Comparison of ENCODE assay signal across 8 cellular contexts in the genomic region with DNA sequence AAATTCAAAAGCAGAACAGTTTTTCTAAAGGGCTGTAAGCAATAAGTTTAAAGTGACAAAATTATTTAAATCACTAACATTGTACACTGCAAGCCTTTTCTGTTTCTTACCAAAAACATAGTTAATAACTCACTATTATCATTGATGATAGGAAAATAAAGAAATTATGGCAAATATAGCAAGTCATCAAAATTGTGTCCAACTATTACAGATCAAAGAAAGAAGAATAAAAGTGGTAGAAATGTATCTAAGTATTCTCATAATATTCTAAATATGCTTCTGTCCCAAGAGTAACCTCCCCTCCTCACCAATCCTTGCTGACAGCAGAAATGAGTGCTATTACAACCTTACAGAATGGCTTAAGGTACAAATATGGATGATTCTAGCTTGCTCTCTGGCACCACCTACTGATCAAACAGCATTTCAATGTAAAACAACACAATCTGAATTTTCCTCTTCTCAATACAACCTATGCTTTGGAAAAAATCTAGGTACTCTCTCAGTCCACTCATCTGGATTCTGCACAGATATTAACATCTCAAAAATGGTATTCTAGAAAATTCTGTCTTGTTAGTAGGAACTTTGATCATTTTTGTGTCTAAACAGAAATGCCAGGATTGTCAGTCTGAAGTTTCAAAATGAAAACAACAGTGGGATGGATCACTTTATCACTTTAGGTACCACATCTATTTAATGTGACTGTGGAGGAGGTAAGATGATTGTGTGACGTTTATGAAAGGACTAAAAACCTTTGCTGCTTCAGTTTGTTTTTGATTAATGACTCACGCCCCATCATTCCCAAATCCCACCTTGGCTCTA. TPM values are rescaled to one million over a fixed set of nuclear protein-coding genes. Genes with fewer than 3 reads are reported as not detected.
DNase-seq lines count a peak whose midpoint lies in the region; FAIRE-seq and TF ChIP-seq lines count a peak whose summit lies in the region.

No MANE protein-coding gene starts in this region.

- H3K9me3 ChIP-seq in ascending aorta (no peaks in the 10 kb centered on the region), testis (no peaks in the 10 kb centered on the region)

- no peaks in the 10 kb centered on the region for H3K4me1 ChIP-seq in ascending aorta
- no peaks in the 10 kb centered on the region for H3K4me1 ChIP-seq in testis

- peak; percentile 38 for DNase-seq in NCI-H2107 treated with DMSO at 0.1 percent for 48 hours (lab: John Stamatoyannopoulos, UW; ENCODE audit: unreplicated experiment)
- no peak for DNase-seq in NCI-H2107 (lab: John Stamatoyannopoulos, UW)
- DNase-seq in H54 (ENCODE audit: insufficient read length, low spot score), result peak; percentile 19
- peak; percentile 4 for DNase-seq in NCI-H2196 treated with DMSO at 0.1 percent for 48 hours (lab: John Stamatoyannopoulos, UW; ENCODE audit: unreplicated experiment)
- no peak for DNase-seq in ascending aorta (ENCODE audit: low spot score in 2 of 2)
- peak; percentile 61 for DNase-seq in iPS-NIHi7 (ENCODE audit: extremely low spot score)
- peak; percentile 52 for DNase-seq in testis
- DNase-seq in activated CD4-positive, CD25-positive, alpha-beta regulatory T cell treated with anti-CD3 and anti-CD28 coated beads, Interleukin-2, amount 50 U/mL, for 72 hours, result no peak

- 60 to 70% methylated on average over 2 of the region's 2 CpGs for WGBS in testis, 2 donors

- TF ChIP-seq POLR2A in H54 (IDR thresholded peaks at IDR 0.05; ENCODE audit: low read depth, low read length), result no peak
- TF ChIP-seq POLR2A in testis (IDR thresholded peaks at IDR 0.05), result no peak

- H3K27me3 ChIP-seq in ascending aorta (no peaks in the 10 kb centered on the region), testis (no peaks in the 10 kb centered on the region)

- H3K27ac ChIP-seq in ascending aorta, result no peak overlapping the region
- no peak overlapping the region for H3K27ac ChIP-seq in testis

- peak; percentile 86 for FAIRE-seq in H54 (lab: Jason Lieb, UNC)

- H3K4me3 ChIP-seq in ascending aorta (no peak overlapping the region), testis (no peak overlapping the region)

- peaks cover 14 to 20% of the 10 kb centered on the region in 2 donors for H3K36me3 ChIP-seq in ascending aorta
- no peaks in the 10 kb centered on the region for H3K36me3 ChIP-seq in testis (ENCODE audit: low read depth, missing control alignments)

- intact Hi-C loops in ascending aorta (cut with DNase I) (no loop called here), testis (cut with DNase I; ENCODE audit: low total_unique reads) (no loop called here)

- peak; percentile 19 to 77 (median 74) for TF ChIP-seq CTCF in ascending aorta (IDR thresholded peaks at IDR 0.05)
- peak; percentile 15 to 61 (median 51) for TF ChIP-seq CTCF in testis (IDR thresholded peaks at IDR 0.05)

RNA-seq across cellular contexts. Expression of a gene that starts 40.9 kb away (rescaled TPM):
- total RNA-seq in ascending aorta (3.4 TPM), testis (10 to 100 TPM; 16.4 to 24.8 TPM)
- 33.6 TPM for polyA plus RNA-seq in testis (ENCODE audit: insufficient read depth, low read depth, low replicate concordance)

Comparison
In these comparisons a context has a peak if more than half of its experiments do, and no peak if none do; other contexts are left out.
1. DNase-seq: peak in NCI-H2107 treated with DMSO at 0.1 percent for 48 hours (single experiment), H54 (single experiment), NCI-H2196 treated with DMSO at 0.1 percent for 48 hours (single experiment), iPS-NIHi7 (single experiment) and testis (single experiment); none in NCI-H2107 (single experiment), ascending aorta (0 of 2) and activated CD4-positive, CD25-positive, alpha-beta regulatory T cell treated with anti-CD3 and anti-CD28 coated beads, Interleukin-2, amount 50 U/mL, for 72 hours (single experiment).